ENCODE assay signal across 12 cellular contexts in genomic region chr12:105775351-105775750, GRCh38.
A peak's percentile ranks its signal among the peaks of the same experiment; 100 is the strongest.
DNase-seq lines count a peak whose midpoint lies in the region; ATAC-seq and TF ChIP-seq lines count a peak whose summit lies in the region.
"Had no signal": no experiment of that assay in that cellular context is flagged by ENCODE, and none has a peak within 500 bp of the region (broad histone marks: within the 10 kb centered on the region; RNA-seq: fewer than 3 reads in every experiment).

No MANE protein-coding gene starts in this region.

- intact Hi-C loops in right lobe of liver (cut with DNase I): no loop called here

- DNase-seq in LHCN-M2 (ENCODE audit: low read depth) (peak; percentile 11), dedifferentiated amniotic fluid mesenchymal stem cell (ENCODE audit: extremely low spot score) (peak; percentile 33), right lobe of liver (no peak), GM10248 (ENCODE audit: extremely low spot score) (no peak), ecto neural progenitor cell (ENCODE audit: low spot score) (no peak)
- no peak for DNase-seq in activated naive CD8-positive, alpha-beta T cell treated with anti-CD3 and anti-CD28 coated beads, Interleukin-2, amount 50 U/mL, for 24 hours
- DNase-seq: NCI-H2029 treated with DMSO at 0.1 percent for 48 hours had no signal

- WGBS in right lobe of liver (ENCODE audit: insufficient coverage, low coverage, low lambda C conversion rate, missing lambda C conversion rate): 56% methylated on average over 3 of the region's 3 CpGs

- H3K9ac ChIP-seq in BLaER1: no peak overlapping the region

- ATAC-seq in right lobe of liver (peak in 3 of 4 donors; percentile 29 to 51 (median 38)), HG03469 (IDR thresholded peaks at IDR 0.05; ENCODE audit: unreplicated experiment) (no peak)
- ATAC-seq in activated naive CD8-positive, alpha-beta T cell treated with anti-CD3 and anti-CD28 coated beads, Interleukin-2, amount 50 U/mL, for 24 hours: no peak

- no peak overlapping the region for H3K27ac Mint-ChIP-seq in activated naive CD8-positive, alpha-beta T cell treated with anti-CD3 and anti-CD28 coated beads, Interleukin-2, amount 50 U/mL, for 24 hours

- no peaks in the 10 kb centered on the region for H3K9me3 Mint-ChIP-seq in activated naive CD8-positive, alpha-beta T cell treated with anti-CD3 and anti-CD28 coated beads, Interleukin-2, amount 50 U/mL, for 24 hours
- H3K9me3 Mint-ChIP-seq: central memory CD8-positive, alpha-beta T cell had no signal

- no peaks in the 10 kb centered on the region for H3K4me1 Mint-ChIP-seq in activated naive CD8-positive, alpha-beta T cell treated with anti-CD3 and anti-CD28 coated beads, Interleukin-2, amount 50 U/mL, for 24 hours
- H3K4me1 Mint-ChIP-seq: central memory CD8-positive, alpha-beta T cell had no signal

- H3K4me3 ChIP-seq in BLaER1 (no peak overlapping the region), right lobe of liver (no peak overlapping the region)
- H3K4me3 ChIP-seq: thoracic aorta had no signal

- H3K36me3 Mint-ChIP-seq in activated naive CD8-positive, alpha-beta T cell treated with anti-CD3 and anti-CD28 coated beads, Interleukin-2, amount 50 U/mL, for 24 hours (ENCODE audit: low read depth): no peaks in the 10 kb centered on the region

- TF ChIP-seq POLR2A in right lobe of liver (IDR thresholded peaks at IDR 0.05): no peak

- CTCF ChIA-PET in GM10248 (lab: Yijun Ruan, JAX): interaction anchor here (1.1 to 2.3 kb wide), 2 partner anchors 11 to 24 kb away, joined by 3 to 6 read pairs; no protein-coding TSS in a partner anchor

- no peak for TF ChIP-seq CTCF in right lobe of liver (IDR thresholded peaks at IDR 0.05)
- TF ChIP-seq CTCF in GM10248 (IDR thresholded peaks at IDR 0.05; ENCODE audit: control extremely low read depth, extremely low read depth, low read depth, missing control alignments): no peak

- H4K20me1 ChIP-seq in BLaER1: no peaks in the 10 kb centered on the region

- POLR2A ChIA-PET in GM10248 (lab: Yijun Ruan, JAX): no interaction called here

- H3K27me3 ChIP-seq in BLaER1: no peaks in the 10 kb centered on the region
- H3K27me3 ChIP-seq in right lobe of liver: no peaks in the 10 kb centered on the region

- H3K4me3 Mint-ChIP-seq in activated naive CD8-positive, alpha-beta T cell treated with anti-CD3 and anti-CD28 coated beads, Interleukin-2, amount 50 U/mL, for 24 hours: no peak overlapping the region
- H3K4me3 Mint-ChIP-seq: central memory CD8-positive, alpha-beta T cell had no signal

- peak overlapping the region; percentile 9; the same call in 1 of the 2 replicates for H3K4me2 ChIP-seq in BLaER1

- H3K4me1 ChIP-seq in BLaER1 (peaks cover 12% of the 10 kb centered on the region), right lobe of liver (no peaks in the 10 kb centered on the region)

- H3K9me3 ChIP-seq in BLaER1: peaks cover 16% of the 10 kb centered on the region
- no peaks in the 10 kb centered on the region for H3K9me3 ChIP-seq in right lobe of liver
- H3K9me3 ChIP-seq: thoracic aorta had no signal

- H3K27me3 Mint-ChIP-seq in activated naive CD8-positive, alpha-beta T cell treated with anti-CD3 and anti-CD28 coated beads, Interleukin-2, amount 50 U/mL, for 24 hours: no peaks in the 10 kb centered on the region

- H3K36me3 ChIP-seq in BLaER1: no peaks in the 10 kb centered on the region
- no peaks in the 10 kb centered on the region for H3K36me3 ChIP-seq in right lobe of liver
- H3K36me3 ChIP-seq: thoracic aorta had no signal

- no peak overlapping the region for H3K27ac ChIP-seq in BLaER1
- H3K27ac ChIP-seq in right lobe of liver: no peak overlapping the region
- H3K27ac ChIP-seq: RWPE1, thoracic aorta had no signal

Comparison
In these comparisons a context has a peak if more than half of its experiments do, and no peak if none do; other contexts are left out.
1. DNase-seq: peak in LHCN-M2 (single experiment) and dedifferentiated amniotic fluid mesenchymal stem cell (single experiment); none in right lobe of liver (0 of 3), GM10248 (single experiment), ecto neural progenitor cell (single experiment) and activated naive CD8-positive, alpha-beta T cell treated with anti-CD3 and anti-CD28 coated beads, Interleukin-2, amount 50 U/mL, for 24 hours (single experiment).
2. ATAC-seq: peak in right lobe of liver (3 of 4); none in HG03469 (single experiment) and activated naive CD8-positive, alpha-beta T cell treated with anti-CD3 and anti-CD28 coated beads, Interleukin-2, amount 50 U/mL, for 24 hours (single experiment).